22 cellular contexts compared by ENCODE assay signal in the genomic region with DNA sequence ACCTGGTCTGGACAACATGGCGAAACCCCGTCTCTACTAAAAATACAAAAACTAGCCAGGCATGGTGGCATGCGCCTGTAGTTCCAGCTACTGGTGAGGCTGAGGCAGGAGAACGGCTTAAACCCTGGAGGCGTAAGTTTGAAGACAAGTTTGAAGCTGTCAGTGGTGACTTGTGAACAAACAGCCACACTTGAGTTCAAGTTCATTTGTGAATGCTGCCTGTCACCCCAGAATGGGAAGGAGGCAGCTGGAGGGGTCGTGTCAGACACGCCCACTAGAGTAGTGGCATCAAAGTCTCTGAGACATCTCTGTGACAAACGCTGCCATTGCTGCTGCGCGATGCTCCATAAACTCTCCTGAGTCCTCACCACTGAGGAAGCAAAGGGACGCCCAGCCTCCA.
DNase-seq lines count a peak whose midpoint lies in the region; ATAC-seq and TF ChIP-seq lines count a peak whose summit lies in the region.
"Had no signal": no experiment of that assay in that cellular context is flagged by ENCODE, and none has a peak within 500 bp of the region (broad histone marks: within the 10 kb centered on the region; RNA-seq: fewer than 3 reads in every experiment).

No MANE protein-coding gene starts in this region.

- H3K4me3 Mint-ChIP-seq in activated naive CD8-positive, alpha-beta T cell treated with anti-CD3 and anti-CD28 coated beads, Interleukin-2, amount 10 ng/mL, durations not matched to agents 7 days and 5 days: no peak overlapping the region
- H3K4me3 Mint-ChIP-seq in activated naive CD8-positive, alpha-beta T cell treated with anti-CD3 and anti-CD28 coated beads for 36 hours: no peak overlapping the region
- H3K4me3 Mint-ChIP-seq in natural killer cell treated with Interleukin-12 subunit alpha and Interleukin-12 subunit beta and Interleukin-15 and Interleukin-18, amount 100 ng/mL, for 72 hours: no peak overlapping the region
- H3K4me3 Mint-ChIP-seq in natural killer cell: no peak overlapping the region
- H3K4me3 Mint-ChIP-seq in endothelial cell (ENCODE audit: unreplicated experiment): peak overlapping the region; percentile 8
- H3K4me3 Mint-ChIP-seq: CD14-positive monocyte; CD4-positive, alpha-beta T cell; CD8-positive, alpha-beta memory T cell; GM23338; H9; HFFc6 had no signal

- H3K27me3 Mint-ChIP-seq in activated naive CD8-positive, alpha-beta T cell treated with anti-CD3 and anti-CD28 coated beads, Interleukin-2, amount 10 ng/mL, durations not matched to agents 7 days and 5 days: no peaks in the 10 kb centered on the region
- no peaks in the 10 kb centered on the region for H3K27me3 Mint-ChIP-seq in activated naive CD8-positive, alpha-beta T cell treated with anti-CD3 and anti-CD28 coated beads for 36 hours
- H3K27me3 Mint-ChIP-seq in natural killer cell treated with Interleukin-12 subunit alpha and Interleukin-12 subunit beta and Interleukin-15 and Interleukin-18, amount 100 ng/mL, for 72 hours: no peaks in the 10 kb centered on the region
- H3K27me3 Mint-ChIP-seq in natural killer cell (ENCODE audit: low read depth in 2 of 2) (no peaks in the 10 kb centered on the region), endothelial cell (ENCODE audit: unreplicated experiment) (no peaks in the 10 kb centered on the region)
- H3K27me3 Mint-ChIP-seq: CD4-positive, alpha-beta T cell had no signal

- peaks cover 2% of the 10 kb centered on the region for H3K4me1 Mint-ChIP-seq in activated naive CD8-positive, alpha-beta T cell treated with anti-CD3 and anti-CD28 coated beads, Interleukin-2, amount 10 ng/mL, durations not matched to agents 7 days and 5 days
- peaks cover 3% of the 10 kb centered on the region for H3K4me1 Mint-ChIP-seq in activated naive CD8-positive, alpha-beta T cell treated with anti-CD3 and anti-CD28 coated beads for 36 hours
- H3K4me1 Mint-ChIP-seq in natural killer cell treated with Interleukin-12 subunit alpha and Interleukin-12 subunit beta and Interleukin-15 and Interleukin-18, amount 100 ng/mL, for 72 hours (ENCODE audit: low read depth in 2 of 2): peaks cover 5 to 6% of the 10 kb centered on the region in 2 donors
- peaks cover 0 to 13% of the 10 kb centered on the region in 2 donors for H3K4me1 Mint-ChIP-seq in natural killer cell
- H3K4me1 Mint-ChIP-seq in endothelial cell (ENCODE audit: unreplicated experiment): no peaks in the 10 kb centered on the region
- H3K4me1 Mint-ChIP-seq: CD14-positive monocyte, GM23338, H9 had no signal

- H3K36me3 Mint-ChIP-seq in activated naive CD8-positive, alpha-beta T cell treated with anti-CD3 and anti-CD28 coated beads, Interleukin-2, amount 10 ng/mL, durations not matched to agents 7 days and 5 days: peaks cover 13% of the 10 kb centered on the region
- H3K36me3 Mint-ChIP-seq in activated naive CD8-positive, alpha-beta T cell treated with anti-CD3 and anti-CD28 coated beads for 36 hours: peaks cover 16% of the 10 kb centered on the region
- H3K36me3 Mint-ChIP-seq in natural killer cell treated with Interleukin-12 subunit alpha and Interleukin-12 subunit beta and Interleukin-15 and Interleukin-18, amount 100 ng/mL, for 72 hours: peaks cover 26% of the 10 kb centered on the region
- H3K36me3 Mint-ChIP-seq in natural killer cell (peaks cover 15% of the 10 kb centered on the region), endothelial cell (ENCODE audit: low read depth, unreplicated experiment) (peaks cover 10% of the 10 kb centered on the region)

- ATAC-seq in activated naive CD8-positive, alpha-beta T cell treated with anti-CD3 and anti-CD28 coated beads, Interleukin-2, amount 10 ng/mL, durations not matched to agents 7 days and 5 days (ENCODE audit: low read depth): no peak
- ATAC-seq in natural killer cell treated with Interleukin-12 subunit alpha and Interleukin-12 subunit beta and Interleukin-15 and Interleukin-18, amount 100 ng/mL, for 72 hours: no peak
- ATAC-seq in natural killer cell (no peak), HG02970 (IDR thresholded peaks at IDR 0.05; ENCODE audit: low FRiP score, unreplicated experiment) (no peak)
- ATAC-seq: A549, GM23338, HCT116 had no signal

- POLR2A ChIA-PET in activated naive CD8-positive, alpha-beta T cell treated with anti-CD3 and anti-CD28 coated beads, Interleukin-2, amount 10 ng/mL, durations not matched to agents 7 days and 5 days (lab: Charles Lee): no interaction called here

- H3K27ac Mint-ChIP-seq in activated naive CD8-positive, alpha-beta T cell treated with anti-CD3 and anti-CD28 coated beads, Interleukin-2, amount 10 ng/mL, durations not matched to agents 7 days and 5 days: no peak overlapping the region
- no peak overlapping the region for H3K27ac Mint-ChIP-seq in activated naive CD8-positive, alpha-beta T cell treated with anti-CD3 and anti-CD28 coated beads for 36 hours
- H3K27ac Mint-ChIP-seq in natural killer cell treated with Interleukin-12 subunit alpha and Interleukin-12 subunit beta and Interleukin-15 and Interleukin-18, amount 100 ng/mL, for 72 hours: no peak overlapping the region
- no peak overlapping the region for H3K27ac Mint-ChIP-seq in natural killer cell
- H3K27ac Mint-ChIP-seq in endothelial cell (ENCODE audit: unreplicated experiment): no peak overlapping the region
- H3K27ac Mint-ChIP-seq: CD4-positive, alpha-beta T cell; GM23338; H9; HFFc6 had no signal

- DNase-seq in activated naive CD8-positive, alpha-beta T cell treated with anti-CD3 and anti-CD28 coated beads, Interleukin-2, amount 10 ng/mL, durations not matched to agents 7 days and 5 days: peak; percentile 3
- DNase-seq in activated naive CD8-positive, alpha-beta T cell treated with anti-CD3 and anti-CD28 coated beads for 36 hours: no peak
- DNase-seq in natural killer cell treated with Interleukin-12 subunit alpha and Interleukin-12 subunit beta and Interleukin-15 and Interleukin-18, amount 100 ng/mL, for 72 hours (ENCODE audit: low spot score): peak; percentile 5
- DNase-seq in natural killer cell (no peak), endothelial cell (ENCODE audit: low spot score) (no peak), GM10266 (ENCODE audit: extremely low spot score) (no peak)
- DNase-seq: 8988T; ACHN; AML-193; CD4-positive, alpha-beta T cell; CD8-positive, alpha-beta memory T cell; DMS 273 treated with DMSO at 0.1 percent for 48 hours; DMS79; EL; GDM1; H9; HFFc6 had no signal

- TF ChIP-seq CTCF in natural killer cell (IDR thresholded peaks at IDR 0.05) (no peak), endothelial cell (IDR thresholded peaks at IDR 0.05; ENCODE audit: unreplicated experiment) (no peak), GM10266 (IDR thresholded peaks at IDR 0.05; ENCODE audit: control insufficient read depth, insufficient read depth, low read depth, missing control alignments) (no peak)

- H3K9me3 Mint-ChIP-seq in activated naive CD8-positive, alpha-beta T cell treated with anti-CD3 and anti-CD28 coated beads, Interleukin-2, amount 10 ng/mL, durations not matched to agents 7 days and 5 days: no peaks in the 10 kb centered on the region
- H3K9me3 Mint-ChIP-seq in activated naive CD8-positive, alpha-beta T cell treated with anti-CD3 and anti-CD28 coated beads for 36 hours: no peaks in the 10 kb centered on the region
- H3K9me3 Mint-ChIP-seq in natural killer cell treated with Interleukin-12 subunit alpha and Interleukin-12 subunit beta and Interleukin-15 and Interleukin-18, amount 100 ng/mL, for 72 hours: no peaks in the 10 kb centered on the region
- no peaks in the 10 kb centered on the region for H3K9me3 Mint-ChIP-seq in natural killer cell
- H3K9me3 Mint-ChIP-seq in endothelial cell (ENCODE audit: unreplicated experiment): no peaks in the 10 kb centered on the region
- H3K9me3 Mint-ChIP-seq: CD14-positive monocyte; CD4-positive, alpha-beta T cell; CD8-positive, alpha-beta memory T cell; GM23338; H9; HFFc6 had no signal

- intact Hi-C loops in natural killer cell (cut with micrococcal nuclease): no loop called here

Comparison
In these comparisons a context has a peak if more than half of its experiments do, and no peak if none do; other contexts are left out.
1. DNase-seq: peak in activated naive CD8-positive, alpha-beta T cell treated with anti-CD3 and anti-CD28 coated beads, Interleukin-2, amount 10 ng/mL, durations not matched to agents 7 days and 5 days (single experiment) and natural killer cell treated with Interleukin-12 subunit alpha and Interleukin-12 subunit beta and Interleukin-15 and Interleukin-18, amount 100 ng/mL, for 72 hours (single experiment); none in activated naive CD8-positive, alpha-beta T cell treated with anti-CD3 and anti-CD28 coated beads for 36 hours (single experiment), natural killer cell (single experiment), endothelial cell (single experiment) and GM10266 (single experiment).